1 cellular context compared by ENCODE assay signal in the genomic region with DNA sequence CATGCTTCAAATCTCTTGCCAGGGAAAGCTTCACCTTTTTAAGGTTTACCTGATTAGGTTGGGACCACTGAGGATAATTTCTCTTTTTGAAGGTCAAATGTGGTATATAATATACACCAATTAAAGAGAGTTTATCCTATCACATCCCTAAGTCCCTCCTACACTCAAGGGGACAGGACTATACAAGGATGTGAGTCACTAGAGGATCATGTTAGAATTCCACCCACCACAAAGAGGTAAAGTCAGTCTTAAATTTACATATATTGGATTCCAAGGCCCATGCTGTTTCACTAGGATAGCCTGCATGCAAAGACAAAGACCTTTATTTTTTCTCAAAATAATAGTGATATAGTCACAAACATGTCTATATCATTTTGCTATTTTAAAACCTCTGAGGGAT.
TF ChIP-seq lines count a peak whose summit lies in the region.

No MANE protein-coding gene starts in this region.

TF ChIP-seq in WTC11, 78 proteins besides CTCF, POLR2A, EP300 and RAD21 (continued from another document):
- TF ChIP-seq, protein P1, sequence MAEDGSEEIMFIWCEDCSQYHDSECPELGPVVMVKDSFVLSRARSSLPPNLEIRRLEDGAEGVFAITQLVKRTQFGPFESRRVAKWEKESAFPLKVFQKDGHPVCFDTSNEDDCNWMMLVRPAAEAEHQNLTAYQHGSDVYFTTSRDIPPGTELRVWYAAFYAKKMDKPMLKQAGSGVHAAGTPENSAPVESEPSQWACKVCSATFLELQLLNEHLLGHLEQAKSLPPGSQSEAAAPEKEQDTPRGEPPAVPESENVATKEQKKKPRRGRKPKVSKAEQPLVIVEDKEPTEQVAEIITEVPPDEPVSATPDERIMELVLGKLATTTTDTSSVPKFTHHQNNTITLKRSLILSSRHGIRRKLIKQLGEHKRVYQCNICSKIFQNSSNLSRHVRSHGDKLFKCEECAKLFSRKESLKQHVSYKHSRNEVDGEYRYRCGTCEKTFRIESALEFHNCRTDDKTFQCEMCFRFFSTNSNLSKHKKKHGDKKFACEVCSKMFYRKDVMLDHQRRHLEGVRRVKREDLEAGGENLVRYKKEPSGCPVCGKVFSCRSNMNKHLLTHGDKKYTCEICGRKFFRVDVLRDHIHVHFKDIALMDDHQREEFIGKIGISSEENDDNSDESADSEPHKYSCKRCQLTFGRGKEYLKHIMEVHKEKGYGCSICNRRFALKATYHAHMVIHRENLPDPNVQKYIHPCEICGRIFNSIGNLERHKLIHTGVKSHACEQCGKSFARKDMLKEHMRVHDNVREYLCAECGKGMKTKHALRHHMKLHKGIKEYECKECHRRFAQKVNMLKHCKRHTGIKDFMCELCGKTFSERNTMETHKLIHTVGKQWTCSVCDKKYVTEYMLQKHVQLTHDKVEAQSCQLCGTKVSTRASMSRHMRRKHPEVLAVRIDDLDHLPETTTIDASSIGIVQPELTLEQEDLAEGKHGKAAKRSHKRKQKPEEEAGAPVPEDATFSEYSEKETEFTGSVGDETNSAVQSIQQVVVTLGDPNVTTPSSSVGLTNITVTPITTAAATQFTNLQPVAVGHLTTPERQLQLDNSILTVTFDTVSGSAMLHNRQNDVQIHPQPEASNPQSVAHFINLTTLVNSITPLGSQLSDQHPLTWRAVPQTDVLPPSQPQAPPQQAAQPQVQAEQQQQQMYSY (CRISPR knock-in tag; IDR thresholded peaks at IDR 0.05): no peak
- TF ChIP-seq, protein P2, sequence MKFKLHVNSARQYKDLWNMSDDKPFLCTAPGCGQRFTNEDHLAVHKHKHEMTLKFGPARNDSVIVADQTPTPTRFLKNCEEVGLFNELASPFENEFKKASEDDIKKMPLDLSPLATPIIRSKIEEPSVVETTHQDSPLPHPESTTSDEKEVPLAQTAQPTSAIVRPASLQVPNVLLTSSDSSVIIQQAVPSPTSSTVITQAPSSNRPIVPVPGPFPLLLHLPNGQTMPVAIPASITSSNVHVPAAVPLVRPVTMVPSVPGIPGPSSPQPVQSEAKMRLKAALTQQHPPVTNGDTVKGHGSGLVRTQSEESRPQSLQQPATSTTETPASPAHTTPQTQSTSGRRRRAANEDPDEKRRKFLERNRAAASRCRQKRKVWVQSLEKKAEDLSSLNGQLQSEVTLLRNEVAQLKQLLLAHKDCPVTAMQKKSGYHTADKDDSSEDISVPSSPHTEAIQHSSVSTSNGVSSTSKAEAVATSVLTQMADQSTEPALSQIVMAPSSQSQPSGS (CRISPR knock-in tag; IDR thresholded peaks at IDR 0.05; ENCODE audit: borderline replicate concordance, low read depth): no peak
- TF ChIP-seq, protein P3, sequence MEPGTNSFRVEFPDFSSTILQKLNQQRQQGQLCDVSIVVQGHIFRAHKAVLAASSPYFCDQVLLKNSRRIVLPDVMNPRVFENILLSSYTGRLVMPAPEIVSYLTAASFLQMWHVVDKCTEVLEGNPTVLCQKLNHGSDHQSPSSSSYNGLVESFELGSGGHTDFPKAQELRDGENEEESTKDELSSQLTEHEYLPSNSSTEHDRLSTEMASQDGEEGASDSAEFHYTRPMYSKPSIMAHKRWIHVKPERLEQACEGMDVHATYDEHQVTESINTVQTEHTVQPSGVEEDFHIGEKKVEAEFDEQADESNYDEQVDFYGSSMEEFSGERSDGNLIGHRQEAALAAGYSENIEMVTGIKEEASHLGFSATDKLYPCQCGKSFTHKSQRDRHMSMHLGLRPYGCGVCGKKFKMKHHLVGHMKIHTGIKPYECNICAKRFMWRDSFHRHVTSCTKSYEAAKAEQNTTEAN (CRISPR knock-in tag; IDR thresholded peaks at IDR 0.05): no peak
- TF ChIP-seq GRHL2 (CRISPR knock-in tag; IDR thresholded peaks at IDR 0.05; ENCODE audit: insufficient replicate concordance, severe bottlenecking) (no peak), KAT7 (CRISPR knock-in tag; IDR thresholded peaks at IDR 0.05; ENCODE audit: borderline replicate concordance) (no peak), OVOL2 (CRISPR knock-in tag; IDR thresholded peaks at IDR 0.05; ENCODE audit: borderline replicate concordance) (no peak)
- TF ChIP-seq, protein P4, sequence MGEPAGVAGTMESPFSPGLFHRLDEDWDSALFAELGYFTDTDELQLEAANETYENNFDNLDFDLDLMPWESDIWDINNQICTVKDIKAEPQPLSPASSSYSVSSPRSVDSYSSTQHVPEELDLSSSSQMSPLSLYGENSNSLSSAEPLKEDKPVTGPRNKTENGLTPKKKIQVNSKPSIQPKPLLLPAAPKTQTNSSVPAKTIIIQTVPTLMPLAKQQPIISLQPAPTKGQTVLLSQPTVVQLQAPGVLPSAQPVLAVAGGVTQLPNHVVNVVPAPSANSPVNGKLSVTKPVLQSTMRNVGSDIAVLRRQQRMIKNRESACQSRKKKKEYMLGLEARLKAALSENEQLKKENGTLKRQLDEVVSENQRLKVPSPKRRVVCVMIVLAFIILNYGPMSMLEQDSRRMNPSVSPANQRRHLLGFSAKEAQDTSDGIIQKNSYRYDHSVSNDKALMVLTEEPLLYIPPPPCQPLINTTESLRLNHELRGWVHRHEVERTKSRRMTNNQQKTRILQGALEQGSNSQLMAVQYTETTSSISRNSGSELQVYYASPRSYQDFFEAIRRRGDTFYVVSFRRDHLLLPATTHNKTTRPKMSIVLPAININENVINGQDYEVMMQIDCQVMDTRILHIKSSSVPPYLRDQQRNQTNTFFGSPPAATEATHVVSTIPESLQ (CRISPR knock-in tag; IDR thresholded peaks at IDR 0.05): no peak
